ENCODE assay signal across 8 cellular contexts in genomic region chr10:121721257-121721656, GRCh38.
"Had no signal": no experiment of that assay in that cellular context is flagged by ENCODE, and none has a peak within 500 bp of the region (broad histone marks: within the 10 kb centered on the region; RNA-seq: fewer than 3 reads in every experiment).

No MANE protein-coding gene starts in this region.

- ATAC-seq: HCT116, K562 had no signal

- H3K4me3 ChIP-seq: GM23248, HAP-1, K562 had no signal

- H2AFZ ChIP-seq: GM23248 had no signal

- H3K9ac ChIP-seq: GM23248 had no signal

- DNase-seq: GM23248, GOT3, H7, HFFc6, IMR-90 had no signal

- H3K36me3 ChIP-seq: HAP-1 had no signal

- H3K27ac ChIP-seq: GM23248 had no signal

- H3K9me3 ChIP-seq: HAP-1 had no signal
